Comparison of ENCODE assay signal across 3 cellular contexts in the genomic region with DNA sequence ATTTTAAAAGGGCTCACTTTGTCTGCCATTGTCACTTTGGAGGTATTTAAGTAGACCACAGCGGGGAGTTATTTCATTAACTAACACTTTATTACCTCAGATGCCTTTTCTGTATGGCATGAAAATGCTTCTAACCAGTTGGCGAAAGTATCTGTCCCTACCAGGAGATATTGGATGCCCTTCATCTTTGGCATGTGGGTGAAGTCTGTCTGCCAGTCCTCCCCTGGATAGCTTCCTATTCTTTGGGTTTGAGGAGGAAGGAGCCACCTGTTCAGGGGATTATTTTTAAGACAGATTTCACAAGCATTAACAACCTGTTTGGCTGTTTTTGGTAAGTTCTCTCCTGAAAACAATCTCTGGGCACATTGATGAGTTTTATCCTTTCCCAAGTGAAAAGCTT. TPM values are rescaled to one million over a fixed set of nuclear protein-coding genes. Genes with fewer than 3 reads are reported as not detected.
"Had no signal": no experiment of that assay in that cellular context is flagged by ENCODE, and none has a peak within 500 bp of the region (broad histone marks: within the 10 kb centered on the region; RNA-seq: fewer than 3 reads in every experiment).

No MANE protein-coding gene starts in this region.

- ATAC-seq: GM12878 had no signal

- DNase-seq: GDM1, GF-D8 had no signal

RNA-seq across cellular contexts. Expression of gene MS4A6E, which starts 17.1 kb away (rescaled TPM):
- total RNA-seq: GM12878 had no signal
